In the genomic region with DNA sequence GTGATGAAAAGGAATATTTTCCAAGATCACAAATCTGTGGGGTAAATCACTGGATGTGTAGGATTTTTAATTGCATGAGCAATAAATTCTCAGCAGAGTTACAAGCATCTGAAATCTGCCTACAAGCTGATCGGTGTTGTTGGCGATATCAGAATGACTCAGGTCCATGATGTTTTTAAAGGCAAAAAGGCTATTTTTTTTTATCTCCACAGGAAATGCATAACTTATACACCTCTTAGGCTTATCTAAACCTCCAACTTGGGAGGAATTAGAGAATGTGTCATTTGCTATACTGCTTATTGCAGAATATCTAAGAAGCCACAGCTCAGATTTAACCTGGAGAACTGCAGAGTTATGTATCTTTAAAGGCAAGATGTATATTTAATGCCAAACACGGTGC, we compare ENCODE assay signal across 27 cellular contexts.
"Had no signal": no experiment of that assay in that cellular context is flagged by ENCODE, and none has a peak within 500 bp of the region (broad histone marks: within the 10 kb centered on the region; RNA-seq: fewer than 3 reads in every experiment).

No MANE protein-coding gene starts in this region.

- DNase-seq: activated B cell treated with CpG ODN at 0.5 μM for 24 hours; activated CD4-positive, alpha-beta T cell treated with anti-CD3 and anti-CD28 coated beads for 36 hours; activated CD4-positive, alpha-beta T cell treated with anti-CD3 and anti-CD28 coated beads, Interleukin-2, amount 50 U/mL, for 4 hours; activated CD8-positive, alpha-beta memory T cell treated with anti-CD3 and anti-CD28 coated beads, Interleukin-2, amount 50 U/mL, for 48 hours; activated naive CD4-positive, alpha-beta T cell; activated T-cell treated with anti-CD3 and anti-CD28 coated beads, Interleukin-2, amount 50 U/mL, for 4 hours; amniotic stem cell; body of pancreas; dermis blood vessel endothelial cell; effector CD8-positive, alpha-beta T cell; gastrocnemius medialis; hippocampal formation; left ventricle myocardium superior; mammary epithelial cell; midbrain; natural killer cell; small intestine; stimulated activated CD8-positive, alpha-beta memory T cell treated with anti-CD3 and anti-CD28 coated beads, Interleukin-4, amount 100 ng/mL, for 48 hours; stimulated activated naive B cell treated with anti-CD40 and anti-IgM and Interleukin-4, amounts not matched to agents 10 μg/mL and 1 μg/mL and 100 μg/mL, for 72 hours had no signal

- H3K36me3 Mint-ChIP-seq: activated naive CD8-positive, alpha-beta T cell; natural killer cell; stimulated activated naive B cell treated with anti-CD40 and anti-IgM and Interleukin-4, amounts not matched to agents 10 μg/mL and 1 μg/mL and 100 μg/mL, for 72 hours; type B pancreatic cell had no signal

- H3K4me1 ChIP-seq: body of pancreas, gastrocnemius medialis, vagina had no signal

- H3K4me3 ChIP-seq: body of pancreas, gastrocnemius medialis, thoracic aorta, vagina had no signal

- H3K27ac ChIP-seq: body of pancreas, gastrocnemius medialis, thoracic aorta, vagina had no signal

- ATAC-seq: activated CD4-positive, alpha-beta T cell treated with anti-CD3 and anti-CD28 coated beads for 36 hours; activated T-cell treated with anti-CD3 and anti-CD28 coated beads, Interleukin-2, amount 50 U/mL, for 4 hours; body of pancreas; esophagus mucosa; gastrocnemius medialis; left ventricle myocardium superior; natural killer cell; sciatic nerve; stimulated activated naive B cell treated with anti-CD40 and anti-IgM and Interleukin-4, amounts not matched to agents 10 μg/mL and 1 μg/mL and 100 μg/mL, for 72 hours had no signal

- H3K27ac Mint-ChIP-seq: activated B cell treated with CpG ODN at 0.5 μM for 24 hours; activated CD4-positive, alpha-beta T cell treated with anti-CD3 and anti-CD28 coated beads for 36 hours; activated naive CD8-positive, alpha-beta T cell; activated T-helper 2 cell treated with anti-CD3 and anti-CD28 coated beads, Interferon-gamma antibody, Interleukin-2, Interleukin-4, amounts not matched to agents 10 μg/mL and 5 μg/mL and 100 μg/mL, durations not matched to agents 14 hours and 24 hours and 36 hours; natural killer cell; stimulated activated naive B cell treated with anti-CD40 and anti-IgM and Interleukin-4, amounts not matched to agents 10 μg/mL and 1 μg/mL and 100 μg/mL, for 72 hours; T-helper 2 cell treated with Interferon-gamma antibody and Interleukin-4, amounts not matched to agents 5 μg/mL and 100 μg/mL, for 36 hours; type B pancreatic cell had no signal

- H3K9me3 Mint-ChIP-seq: activated B cell treated with CpG ODN at 0.5 μM for 24 hours; activated T-cell treated with anti-CD3 and anti-CD28 coated beads, Interleukin-2, amount 50 U/mL, for 4 hours; activated T-helper 2 cell treated with anti-CD3 and anti-CD28 coated beads, Interferon-gamma antibody, Interleukin-2, Interleukin-4, amounts not matched to agents 10 μg/mL and 5 μg/mL and 100 μg/mL, durations not matched to agents 14 hours and 24 hours and 36 hours; natural killer cell; stimulated activated naive B cell treated with anti-CD40 and anti-IgM and Interleukin-4, amounts not matched to agents 10 μg/mL and 1 μg/mL and 100 μg/mL, for 72 hours; T-helper 2 cell treated with Interferon-gamma antibody and Interleukin-4, amounts not matched to agents 5 μg/mL and 100 μg/mL, for 36 hours; type B pancreatic cell had no signal

- H3K9me3 ChIP-seq: body of pancreas, gastrocnemius medialis, thoracic aorta, vagina had no signal

- H3K4me1 Mint-ChIP-seq: activated B cell treated with CpG ODN at 0.5 μM for 24 hours; activated CD4-positive, alpha-beta T cell treated with anti-CD3 and anti-CD28 coated beads for 36 hours; natural killer cell; stimulated activated naive B cell treated with anti-CD40 and anti-IgM and Interleukin-4, amounts not matched to agents 10 μg/mL and 1 μg/mL and 100 μg/mL, for 72 hours had no signal

- H3K36me3 ChIP-seq: gastrocnemius medialis, thoracic aorta, vagina had no signal

- H3K4me3 Mint-ChIP-seq: activated B cell treated with CpG ODN at 0.5 μM for 24 hours; activated CD4-positive, alpha-beta T cell treated with anti-CD3 and anti-CD28 coated beads for 36 hours; activated naive CD8-positive, alpha-beta T cell; activated T-cell treated with anti-CD3 and anti-CD28 coated beads, Interleukin-2, amount 50 U/mL, for 4 hours; natural killer cell; stimulated activated naive B cell treated with anti-CD40 and anti-IgM and Interleukin-4, amounts not matched to agents 10 μg/mL and 1 μg/mL and 100 μg/mL, for 72 hours; T-helper 2 cell treated with Interferon-gamma antibody and Interleukin-4, amounts not matched to agents 5 μg/mL and 100 μg/mL, for 36 hours; type B pancreatic cell had no signal

- H3K27me3 Mint-ChIP-seq: activated B cell treated with CpG ODN at 0.5 μM for 24 hours; activated CD4-positive, alpha-beta T cell treated with anti-CD3 and anti-CD28 coated beads for 36 hours; activated naive CD8-positive, alpha-beta T cell; stimulated activated naive B cell treated with anti-CD40 and anti-IgM and Interleukin-4, amounts not matched to agents 10 μg/mL and 1 μg/mL and 100 μg/mL, for 72 hours; type B pancreatic cell had no signal

- H3K27me3 ChIP-seq: body of pancreas, gastrocnemius medialis, vagina had no signal
